Comparison of ENCODE assay signal across 8 cellular contexts in genomic region chr2:74891816-74892215, GRCh38. TPM values are rescaled to one million over a fixed set of nuclear protein-coding genes. Genes with fewer than 3 reads are reported as not detected.
A peak's percentile ranks its signal among the peaks of the same experiment; 100 is the strongest.
DNase-seq lines count a peak whose midpoint lies in the region; ATAC-seq and TF ChIP-seq lines count a peak whose summit lies in the region.
"Not testable (repeated sequence)": the region's sequence is repeated elsewhere in the genome, so short reads cannot be mapped to it uniquely, and the experiment has no call there.

No MANE protein-coding gene starts in this region.

- BruUV-seq in IMR-90 (replicated peaks; lab: Mats Ljungman, UMichigan); PC-9 (replicated peaks; lab: Mats Ljungman, UMichigan): not testable (repeated sequence)

- not testable (repeated sequence) for H3K23ac ChIP-seq in IMR-90 (ENCODE audit: low read depth, low read length)

- DNase-seq in EL (peak; percentile 84), IMR-90 (peak; percentile 43), choroid plexus epithelial cell (ENCODE audit: low read depth) (peak; percentile 51), fibroblast of the aortic adventitia (ENCODE audit: low read depth) (peak; percentile 32)
- not testable (repeated sequence) for DNase-seq in PC-9; ascending aorta (ENCODE audit: low spot score in 2 of 2); neural crest cell (ENCODE audit: low read depth, low spot score)

- H2BK120ac ChIP-seq in IMR-90 (ENCODE audit: low read depth, low read length), result peak overlapping the region; percentile 10; the same call in 1 of the 2 replicates

- not testable (repeated sequence) for H3K4me3 ChIP-seq in IMR-90 (ENCODE audit: insufficient read depth, low read depth, low read length); PC-9; ascending aorta; choroid plexus epithelial cell (ENCODE audit: low read depth, low read length); fibroblast of the aortic adventitia (ENCODE audit: low read depth, low read length); subcutaneous abdominal adipose tissue (ENCODE audit: low read depth in 1 of 5, low read length in 5 of 5)

- H4K20me1 ChIP-seq in IMR-90 (ENCODE audit: insufficient read depth, low read length); PC-9 (ENCODE audit: insufficient read depth): not testable (repeated sequence)

- H3K79me1 ChIP-seq in IMR-90 (ENCODE audit: low read depth in 1 of 2, low read length in 2 of 2), result peaks cover 4 to 18% of the 10 kb centered on the region in 2 experiments; a peak in 3 of 4 replicates

- not testable (repeated sequence) for H3K9me2 ChIP-seq in PC-9 (ENCODE audit: insufficient read depth)

- not testable (repeated sequence) for TF ChIP-seq POLR2A in IMR-90 (IDR thresholded peaks at IDR 0.05; ENCODE audit: low read depth, low read length)

- peak overlapping the region; percentile 90 for H2BK5ac ChIP-seq in IMR-90 (ENCODE audit: low read depth, low read length, poor library complexity, severe bottlenecking)

- H3K4ac ChIP-seq in IMR-90 (ENCODE audit: low read depth, low read length), result not testable (repeated sequence)

- in situ Hi-C loops in IMR-90 (cut with MboI; ENCODE audit: low sequenced_read_pairs), result not testable (repeated sequence)

- not testable (repeated sequence) for H3K9ac ChIP-seq in IMR-90 (ENCODE audit: low read depth, low read length); subcutaneous abdominal adipose tissue (ENCODE audit: low read length in 5 of 5)

- H3K9me3 ChIP-seq in IMR-90 (ENCODE audit: control insufficient read depth, insufficient read depth, low read length); PC-9 (ENCODE audit: insufficient read depth, low read depth); ascending aorta; subcutaneous abdominal adipose tissue (ENCODE audit: control insufficient read depth in 5 of 5, low read length in 5 of 5): not testable (repeated sequence)

- dilution Hi-C loops in IMR-90 (cut with HindIII; ENCODE audit: low sequenced_read_pairs, unreplicated experiment), result not testable (repeated sequence)

- H3K27me3 ChIP-seq in IMR-90 (ENCODE audit: control insufficient read depth, insufficient read depth, low read length); PC-9 (ENCODE audit: insufficient read depth, low read depth); ascending aorta; subcutaneous abdominal adipose tissue (ENCODE audit: control insufficient read depth in 5 of 5, insufficient read depth in 4 of 5, low read length in 5 of 5): not testable (repeated sequence)

- H4K8ac ChIP-seq in IMR-90 (ENCODE audit: low read depth in 2 of 2, low read length in 2 of 2), result not testable (repeated sequence)

- H4K91ac ChIP-seq in IMR-90 (ENCODE audit: insufficient read depth, low read depth, low read length), result not testable (repeated sequence)

- H3K4me3 Mint-ChIP-seq in neural crest cell, result not testable (repeated sequence)

- H3K27ac Mint-ChIP-seq in neural crest cell (ENCODE audit: unreplicated experiment), result peak overlapping the region; percentile 6

- not testable (repeated sequence) for H3K18ac ChIP-seq in IMR-90 (ENCODE audit: low read depth, low read length)

- not testable (repeated sequence) for H3K4me2 ChIP-seq in IMR-90 (ENCODE audit: low read depth, low read length); PC-9

- not testable (repeated sequence) for H2AFZ ChIP-seq in IMR-90 (replicated peaks; ENCODE audit: low read length, poor library complexity); PC-9

- H3K9me3 Mint-ChIP-seq in neural crest cell, result not testable (repeated sequence)

- not testable (repeated sequence) for H3K56ac ChIP-seq in IMR-90 (ENCODE audit: extremely low read depth, insufficient read depth, low read length)

- H2BK20ac ChIP-seq in IMR-90 (ENCODE audit: low read depth, low read length), result not testable (repeated sequence)

- H3K4me1 ChIP-seq in IMR-90 (ENCODE audit: control insufficient read depth, insufficient read depth, low read length) (peaks cover 32% of the 10 kb centered on the region), PC-9 (replicated peaks; ENCODE audit: insufficient read depth) (peaks cover 24% of the 10 kb centered on the region), subcutaneous abdominal adipose tissue (ENCODE audit: control insufficient read depth in 5 of 5, insufficient read depth in 5 of 5, low read length in 5 of 5) (peaks cover 3 to 20% (median 13%) of the 10 kb centered on the region in 5 donors)
- H3K4me1 ChIP-seq in ascending aorta, result not testable (repeated sequence)

- TF ChIP-seq RAD21 in IMR-90 (IDR thresholded peaks at IDR 0.05; ENCODE audit: low read length), result not testable (repeated sequence)

- H2AK5ac ChIP-seq in IMR-90 (ENCODE audit: low read depth, low read length), result not testable (repeated sequence)

- not testable (repeated sequence) for H2AK9ac ChIP-seq in IMR-90 (replicated peaks; ENCODE audit: low read depth, low read length, poor library complexity)

- not testable (repeated sequence) for H3K27ac ChIP-seq in IMR-90 (ENCODE audit: insufficient read depth, low read length)
- peak overlapping the region; percentile 70; the same call in 1 of the 2 replicates for H3K27ac ChIP-seq in PC-9
- peak overlapping the region; percentile 54 to 76 for H3K27ac ChIP-seq in ascending aorta
- peak overlapping the region; percentile 59 for H3K27ac ChIP-seq in subcutaneous abdominal adipose tissue (ENCODE audit: low read depth, low read length)

- not testable (repeated sequence) for H2BK15ac ChIP-seq in IMR-90 (ENCODE audit: low read depth, low read length)

- not testable (repeated sequence) for H3K4me1 Mint-ChIP-seq in neural crest cell

- no CpG with 5 or more reads among the region's 4 CpGs for WGBS in IMR-90 (ENCODE audit: extremely low coverage in 2 of 2, insufficient read length in 1 of 2), 2 experiments

- peaks cover 25% of the 10 kb centered on the region for H3K9me1 ChIP-seq in IMR-90 (ENCODE audit: insufficient read depth, low read length)

- POLR2A ChIA-PET in IMR-90 (lab: Charles Lee; ENCODE audit: unreplicated experiment); PC-9 (lab: Charles Lee; ENCODE audit: unreplicated experiment): not testable (repeated sequence)

- CTCF ChIA-PET in IMR-90 (lab: Yijun Ruan, JAX); PC-9 (lab: Charles Lee): not testable (repeated sequence)

- TF ChIP-seq CTCF in IMR-90 (conservative IDR thresholded peaks at IDR 0.05; ENCODE audit: low read depth, low read length); PC-9 (conservative IDR thresholded peaks at IDR 0.05); ascending aorta (IDR thresholded peaks at IDR 0.05); choroid plexus epithelial cell (conservative IDR thresholded peaks at IDR 0.05; ENCODE audit: low read depth, low read length); fibroblast of the aortic adventitia (IDR thresholded peaks at IDR 0.05; ENCODE audit: insufficient read depth, low read length); neural crest cell (conservative IDR thresholded peaks at IDR 0.05): not testable (repeated sequence)

- peaks cover 41% of the 10 kb centered on the region for H3K36me3 ChIP-seq in IMR-90 (ENCODE audit: control insufficient read depth, insufficient read depth, low read length)
- peaks cover 31% of the 10 kb centered on the region for H3K36me3 ChIP-seq in PC-9 (ENCODE audit: low read depth)
- H3K36me3 ChIP-seq in ascending aorta, result peaks cover 11 to 21% of the 10 kb centered on the region in 2 donors
- peaks cover 33 to 58% (median 38%) of the 10 kb centered on the region in 5 donors for H3K36me3 ChIP-seq in subcutaneous abdominal adipose tissue (ENCODE audit: control insufficient read depth in 5 of 5, insufficient read depth in 5 of 5, low read length in 5 of 5)

- not testable (repeated sequence) for H3K79me2 ChIP-seq in PC-9 (ENCODE audit: low read depth)

- H3K14ac ChIP-seq in IMR-90 (replicated peaks; ENCODE audit: low read depth, low read length), result not testable (repeated sequence)

- peaks cover 18% of the 10 kb centered on the region for H3K36me3 Mint-ChIP-seq in neural crest cell (ENCODE audit: low read depth)

- H4K5ac ChIP-seq in IMR-90 (ENCODE audit: low read depth, low read length), result not testable (repeated sequence)

- not testable (repeated sequence) for ATAC-seq in IMR-90 (ENCODE audit: low read depth)

- H3K27me3 Mint-ChIP-seq in neural crest cell (ENCODE audit: low read depth), result not testable (repeated sequence)

- H3F3A ChIP-seq in PC-9 (ENCODE audit: insufficient read depth, low read depth), result peaks cover 18% of the 10 kb centered on the region; the same call in 1 of the 2 replicates

- intact Hi-C loops in IMR-90 (cut with micrococcal nuclease); PC-9 (cut with micrococcal nuclease; ENCODE audit: unreplicated experiment): not testable (repeated sequence)
- intact Hi-C loops in ascending aorta (cut with DNase I), result loop anchor here (5.0 kb wide), 1 partner anchor 255 kb away; no protein-coding TSS in a partner anchor

RNA-seq across cellular contexts. Expression of gene HK2, which starts 57.9 kb away (rescaled TPM):
- 17.4 and 17.8 TPM in 2 replicates for total RNA-seq in IMR-90 (2012; rRNA removed)
- polyA plus RNA-seq in IMR-90 (2012; rRNA removed), result 18.7 and 20.9 TPM in 2 replicates
- polyA plus RNA-seq in IMR-90 (2012; cell fraction: cytosol; rRNA removed), result 13.3 and 14.0 TPM in 2 replicates
- 17.6 and 26.9 TPM in 2 replicates for polyA plus RNA-seq in IMR-90 (2012; cell fraction: nucleus; rRNA removed; ENCODE audit: low replicate concordance)
- 7.8 and 13.5 TPM in 2 replicates for total RNA-seq in PC-9 (2021)
- 6.8 TPM for total RNA-seq in ascending aorta
- total RNA-seq in fibroblast of the aortic adventitia (ENCODE audit: low replicate concordance), result 20.0 and 35.4 TPM in 2 replicates
- 40.1 and 43.3 TPM in 2 replicates for total RNA-seq in neural crest cell
